In the genomic region with DNA sequence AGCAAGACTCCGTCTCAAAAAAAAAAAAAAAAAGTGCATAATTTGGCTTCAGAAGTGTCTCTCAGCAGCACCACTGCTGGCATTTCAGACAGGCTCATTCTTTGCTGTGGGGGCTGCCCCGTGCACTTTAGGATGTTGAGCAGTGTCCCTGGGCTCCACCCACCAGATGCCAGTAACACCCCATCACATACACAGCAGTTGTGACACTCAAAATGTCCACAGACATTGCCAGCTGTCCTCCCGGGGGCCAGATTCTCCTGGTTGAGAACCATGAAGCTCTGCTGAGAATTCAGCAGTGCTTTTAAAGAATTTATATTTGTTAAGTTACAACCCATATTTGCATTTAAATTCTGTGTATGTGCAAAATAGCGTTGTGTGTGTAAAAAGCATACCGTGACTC, we compare ENCODE assay signal across 22 cellular contexts. TPM values are rescaled to one million over a fixed set of nuclear protein-coding genes. Genes with fewer than 3 reads are reported as not detected.
"Had no signal": no experiment of that assay in that cellular context is flagged by ENCODE, and none has a peak within 500 bp of the region (broad histone marks: within the 10 kb centered on the region; RNA-seq: fewer than 3 reads in every experiment).

No MANE protein-coding gene starts in this region.

- H3K27me3 ChIP-seq: gastrocnemius medialis, heart left ventricle, testis, vagina had no signal

- ATAC-seq: activated CD8-positive, alpha-beta memory T cell treated with anti-CD3 and anti-CD28 coated beads, Interleukin-2, amount 10 ng/mL, durations not matched to agents 7 days and 5 days; activated CD8-positive, alpha-beta T cell treated with anti-CD3 and anti-CD28 coated beads for 36 hours; activated naive CD8-positive, alpha-beta T cell treated with anti-CD3 and anti-CD28 coated beads, Interleukin-2, amount 50 U/mL, for 24 hours; sciatic nerve; T-helper 17 cell had no signal

- H3K4me1 ChIP-seq: gastrocnemius medialis, heart left ventricle, testis, vagina had no signal

- H3K4me3 ChIP-seq: heart left ventricle, testis, vagina had no signal

- H3K27ac ChIP-seq: heart left ventricle, testis, vagina had no signal

- DNase-seq: activated CD4-positive, alpha-beta T cell treated with anti-CD3 and anti-CD28 coated beads, Interleukin-2, amount 10 ng/mL, durations not matched to agents 24 days and 14 days; activated CD8-positive, alpha-beta memory T cell treated with anti-CD3 and anti-CD28 coated beads, Interleukin-2, amount 10 ng/mL, durations not matched to agents 7 days and 5 days; activated CD8-positive, alpha-beta T cell treated with anti-CD3 and anti-CD28 coated beads for 36 hours; activated effector memory CD4-positive, alpha-beta T cell treated with anti-CD3 and anti-CD28 coated beads, Interleukin-2, amount 50 U/mL, for 16 hours; activated naive CD4-positive, alpha-beta T cell treated with anti-CD3 and anti-CD28 coated beads, Interleukin-2, amount 50 U/mL, for 16 hours; activated naive CD8-positive, alpha-beta T cell treated with anti-CD3 and anti-CD28 coated beads, Interleukin-2, amount 50 U/mL, for 24 hours; activated T-cell treated with anti-CD3 and anti-CD28 coated beads for 4 hours; effector memory CD4-positive, alpha-beta T cell; heart left ventricle; islet precursor cell; left cardiac atrium; mesenchymal stem cell; naive B cell; nucleus accumbens; stimulated activated CD4-positive, alpha-beta T cell treated with anti-CD3 and anti-CD28 coated beads, Interleukin-2, amount 100 ng/mL, for 48 hours; stimulated activated CD8-positive, alpha-beta memory T cell treated with anti-CD3 and anti-CD28 coated beads, Interleukin-4, amount 100 ng/mL, for 48 hours; stimulated activated naive CD4-positive, alpha-beta T cell; T-helper 17 cell; testis had no signal

- H3K9me3 ChIP-seq: gastrocnemius medialis, heart left ventricle, testis, vagina had no signal

RNA-seq across cellular contexts. Expression of gene CLCN4, which starts 19.3 kb away (rescaled TPM):
- total RNA-seq: activated CD4-positive, alpha-beta T cell treated with anti-CD3 and anti-CD28 coated beads, Interleukin-2, amount 10 ng/mL, durations not matched to agents 24 days and 14 days; activated CD8-positive, alpha-beta T cell treated with anti-CD3 and anti-CD28 coated beads for 36 hours had no signal
